In genomic region chr16:85173077-85173980, GRCh38 we compare ENCODE assay signal across 1 cellular context.
TF ChIP-seq lines count a peak whose summit lies in the region.

No MANE protein-coding gene starts in this region.

TF ChIP-seq in HCT116, 20 proteins besides CTCF, POLR2A, EP300 and RAD21 (continued from another document):
- TF ChIP-seq ZBTB33 (IDR thresholded peaks at IDR 0.05; ENCODE audit: extremely low read depth, insufficient replicate concordance, low read length), result no peak
